ENCODE assay signal across 29 cellular contexts in genomic region chr3:26070854-26071253, GRCh38.
"Had no signal": no experiment of that assay in that cellular context is flagged by ENCODE, and none has a peak within 500 bp of the region (broad histone marks: within the 10 kb centered on the region; RNA-seq: fewer than 3 reads in every experiment).

No MANE protein-coding gene starts in this region.

- H3K4me1 ChIP-seq: suprapubic skin, testis, thyroid gland, tibial artery, transverse colon, upper lobe of left lung, upper lobe of right lung, uterus, vagina had no signal

- H3K27me3 ChIP-seq: stomach, suprapubic skin, testis, thyroid gland, tibial artery, tibial nerve, transverse colon, upper lobe of left lung, upper lobe of right lung, uterus, vagina had no signal

- FAIRE-seq: urothelium cell line had no signal

- H3K4me3 Mint-ChIP-seq: stimulated activated effector memory CD8-positive, alpha-beta T cell treated with anti-CD3 and anti-CD28 coated beads, Interleukin-12 subunit alpha, Interleukin-12 subunit beta, amount 100 ng/mL, for 72 hours; stimulated activated memory B cell treated with anti-CD40 and anti-IgM and Interleukin-4, amounts not matched to agents 10 μg/mL and 1 μg/mL and 100 μg/mL, for 72 hours; stimulated activated naive B cell treated with anti-CD40 and anti-IgM and Interleukin-4, amounts not matched to agents 10 μg/mL and 1 μg/mL and 100 μg/mL, for 72 hours; stimulated activated naive CD8-positive, alpha-beta T cell treated with anti-CD3 and anti-CD28 coated beads, Interleukin-15, amount 100 ng/mL, for 72 hours; stimulated activated naive CD8-positive, alpha-beta T cell treated with anti-CD3 and anti-CD28 coated beads, Interleukin-15, Interleukin-2, amounts not matched to agents 100 ng/mL and 50 ng/mL, for 24 hours; type B pancreatic cell had no signal

- H3K9me3 ChIP-seq: stomach, suprapubic skin, testis, thoracic aorta, thyroid gland, tibial artery, tibial nerve, transverse colon, upper lobe of left lung, upper lobe of right lung, uterus, vagina had no signal

- H3K9me3 Mint-ChIP-seq: stimulated activated effector memory CD8-positive, alpha-beta T cell treated with anti-CD3 and anti-CD28 coated beads, Interleukin-12 subunit alpha, Interleukin-12 subunit beta, amount 100 ng/mL, for 72 hours; stimulated activated memory B cell treated with anti-CD40 and anti-IgM and Interleukin-4, amounts not matched to agents 10 μg/mL and 1 μg/mL and 100 μg/mL, for 72 hours; stimulated activated naive B cell treated with anti-CD40 and anti-IgM and Interleukin-4, amounts not matched to agents 10 μg/mL and 1 μg/mL and 100 μg/mL, for 72 hours; stimulated activated naive CD8-positive, alpha-beta T cell treated with anti-CD3 and anti-CD28 coated beads, Interleukin-15, amount 100 ng/mL, for 72 hours; stimulated activated naive CD8-positive, alpha-beta T cell treated with anti-CD3 and anti-CD28 coated beads, Interleukin-15, Interleukin-2, amounts not matched to agents 100 ng/mL and 50 ng/mL, for 24 hours; type B pancreatic cell had no signal

- H3K27ac ChIP-seq: stomach, suprapubic skin, testis, thoracic aorta, thyroid gland, tibial artery, tibial nerve, upper lobe of left lung, upper lobe of right lung, uterus, vagina had no signal

- DNase-seq: stimulated activated CD4-positive, alpha-beta T cell treated with anti-CD3 and anti-CD28 coated beads, Interleukin-2, amount 100 ng/mL, for 48 hours; stimulated activated CD4-positive, alpha-beta T cell treated with anti-CD3 and anti-CD28 coated beads, Interleukin-4, amount 100 ng/mL, for 1 hour; stimulated activated CD4-positive, alpha-beta T cell treated with anti-CD3 and anti-CD28 coated beads, Interleukin-4, amount 100 ng/mL, for 24 hours; stimulated activated CD4-positive, alpha-beta T cell treated with anti-CD3 and anti-CD28 coated beads, Interleukin-4, amount 100 ng/mL, for 4 hours; stimulated activated CD8-positive, alpha-beta memory T cell treated with anti-CD3 and anti-CD28 coated beads, Interleukin-4, amount 100 ng/mL, for 48 hours; stimulated activated naive B cell treated with anti-CD40 and anti-IgM and Interleukin-4, amounts not matched to agents 10 μg/mL and 1 μg/mL and 100 μg/mL, for 72 hours; stimulated activated naive CD4-positive, alpha-beta T cell; stimulated activated naive CD4-positive, alpha-beta T cell treated with Interleukin-2 at 50 U/mL for 16 hours; stimulated activated naive CD8-positive, alpha-beta T cell treated with anti-CD3 and anti-CD28 coated beads, Interleukin-15, amount 100 ng/mL, for 72 hours; stimulated activated naive CD8-positive, alpha-beta T cell treated with anti-CD3 and anti-CD28 coated beads, Interleukin-15, Interleukin-2, amounts not matched to agents 100 U/mL and 50 U/mL, for 24 hours; stomach; substantia nigra; testis; thyroid gland; tibial artery; transverse colon; trophoblast cell; upper lobe of left lung; upper lobe of right lung; uterus had no signal

- H3K27ac Mint-ChIP-seq: stimulated activated effector memory CD8-positive, alpha-beta T cell treated with anti-CD3 and anti-CD28 coated beads, Interleukin-12 subunit alpha, Interleukin-12 subunit beta, amount 100 ng/mL, for 72 hours; stimulated activated memory B cell treated with anti-CD40 and anti-IgM and Interleukin-4, amounts not matched to agents 10 μg/mL and 1 μg/mL and 100 μg/mL, for 72 hours; stimulated activated naive B cell treated with anti-CD40 and anti-IgM and Interleukin-4, amounts not matched to agents 10 μg/mL and 1 μg/mL and 100 μg/mL, for 72 hours; stimulated activated naive CD8-positive, alpha-beta T cell treated with anti-CD3 and anti-CD28 coated beads, Interleukin-15, amount 100 ng/mL, for 72 hours; stimulated activated naive CD8-positive, alpha-beta T cell treated with anti-CD3 and anti-CD28 coated beads, Interleukin-15, Interleukin-2, amounts not matched to agents 100 ng/mL and 50 ng/mL, for 24 hours; type B pancreatic cell had no signal

- H3K36me3 Mint-ChIP-seq: stimulated activated effector memory CD8-positive, alpha-beta T cell treated with anti-CD3 and anti-CD28 coated beads, Interleukin-12 subunit alpha, Interleukin-12 subunit beta, amount 100 ng/mL, for 72 hours; stimulated activated memory B cell treated with anti-CD40 and anti-IgM and Interleukin-4, amounts not matched to agents 10 μg/mL and 1 μg/mL and 100 μg/mL, for 72 hours; stimulated activated naive B cell treated with anti-CD40 and anti-IgM and Interleukin-4, amounts not matched to agents 10 μg/mL and 1 μg/mL and 100 μg/mL, for 72 hours; type B pancreatic cell had no signal

- H3K36me3 ChIP-seq: stomach, suprapubic skin, thoracic aorta, thyroid gland, tibial artery, tibial nerve, transverse colon, upper lobe of left lung, upper lobe of right lung, uterus, vagina had no signal

- H3K4me3 ChIP-seq: stomach, suprapubic skin, testis, thoracic aorta, thyroid gland, tibial artery, tibial nerve, transverse colon, upper lobe of left lung, upper lobe of right lung, uterus, vagina had no signal

- H3K27me3 Mint-ChIP-seq: stimulated activated memory B cell treated with anti-CD40 and anti-IgM and Interleukin-4, amounts not matched to agents 10 μg/mL and 1 μg/mL and 100 μg/mL, for 72 hours; stimulated activated naive CD8-positive, alpha-beta T cell treated with anti-CD3 and anti-CD28 coated beads, Interleukin-15, amount 100 ng/mL, for 72 hours; stimulated activated naive CD8-positive, alpha-beta T cell treated with anti-CD3 and anti-CD28 coated beads, Interleukin-15, Interleukin-2, amounts not matched to agents 100 ng/mL and 50 ng/mL, for 24 hours; type B pancreatic cell had no signal

- H3K4me1 Mint-ChIP-seq: stimulated activated effector memory CD8-positive, alpha-beta T cell treated with anti-CD3 and anti-CD28 coated beads, Interleukin-12 subunit alpha, Interleukin-12 subunit beta, amount 100 ng/mL, for 72 hours; stimulated activated memory B cell treated with anti-CD40 and anti-IgM and Interleukin-4, amounts not matched to agents 10 μg/mL and 1 μg/mL and 100 μg/mL, for 72 hours; stimulated activated naive B cell treated with anti-CD40 and anti-IgM and Interleukin-4, amounts not matched to agents 10 μg/mL and 1 μg/mL and 100 μg/mL, for 72 hours; stimulated activated naive CD8-positive, alpha-beta T cell treated with anti-CD3 and anti-CD28 coated beads, Interleukin-15, amount 100 ng/mL, for 72 hours had no signal

- ATAC-seq: stimulated activated effector memory CD8-positive, alpha-beta T cell treated with anti-CD3 and anti-CD28 coated beads, Interleukin-12 subunit alpha, Interleukin-12 subunit beta, amount 100 ng/mL, for 72 hours; stimulated activated memory B cell treated with anti-CD40 and anti-IgM and Interleukin-4, amounts not matched to agents 10 μg/mL and 1 μg/mL and 100 μg/mL, for 72 hours; stimulated activated naive B cell treated with anti-CD40 and anti-IgM and Interleukin-4, amounts not matched to agents 10 μg/mL and 1 μg/mL and 100 μg/mL, for 72 hours; stimulated activated naive CD8-positive, alpha-beta T cell treated with anti-CD3 and anti-CD28 coated beads, Interleukin-15, amount 100 ng/mL, for 72 hours; stimulated activated naive CD8-positive, alpha-beta T cell treated with anti-CD3 and anti-CD28 coated beads, Interleukin-15, Interleukin-2, amounts not matched to agents 100 U/mL and 50 U/mL, for 24 hours; upper lobe of right lung had no signal
